In genomic region chr6:43444601-43445000, GRCh38 we compare ENCODE assay signal across 16 cellular contexts. TPM values are rescaled to one million over a fixed set of nuclear protein-coding genes. Genes with fewer than 3 reads are reported as not detected.
DNase-seq lines count a peak whose midpoint lies in the region; ATAC-seq and TF ChIP-seq lines count a peak whose summit lies in the region.
"Had no signal": no experiment of that assay in that cellular context is flagged by ENCODE, and none has a peak within 500 bp of the region (broad histone marks: within the 10 kb centered on the region; RNA-seq: fewer than 3 reads in every experiment).

No MANE protein-coding gene starts in this region.

- H3K4me3 ChIP-seq in BLaER1 treated with 17β-estradiol and CSF1 and Interleukin-3, amounts not matched to agents 10 nM and 100 nM = peak overlapping the region in 3 of 10 experiments; percentile 21 to 46 (median 34); a peak in 4 of 20 replicates
- no peak overlapping the region for H3K4me3 ChIP-seq in dorsolateral prefrontal cortex
- H3K4me3 ChIP-seq in neuronal stem cell (ENCODE audit: low read length in 2 of 2) = no peak overlapping the region
- H3K4me3 ChIP-seq: GM23338 had no signal

- H3K14ac ChIP-seq in neuronal stem cell (ENCODE audit: low read length) = peak overlapping the region; percentile 17

- H3K36me3 ChIP-seq in BLaER1 treated with 17β-estradiol and CSF1 and Interleukin-3, amounts not matched to agents 10 nM and 100 nM = peaks cover 46 to 93% (median 76%) of the 10 kb centered on the region in 11 experiments
- H3K36me3 ChIP-seq in neuronal stem cell (replicated peaks in 1 of 2; ENCODE audit: control insufficient read depth in 2 of 2, insufficient read depth in 2 of 2, low read length in 2 of 2) = peaks cover 32 to 62% of the 10 kb centered on the region in 2 donors

- no peak overlapping the region for H3K23ac ChIP-seq in neuronal stem cell (ENCODE audit: low read depth, low read length, poor library complexity)

- H3K4me1 Mint-ChIP-seq in stimulated activated naive B cell treated with anti-CD40 and anti-IgM and Interleukin-4, amounts not matched to agents 10 μg/mL and 1 μg/mL and 100 μg/mL, for 72 hours = no peaks in the 10 kb centered on the region
- H3K4me1 Mint-ChIP-seq in T-helper 2 cell treated with Interferon-gamma antibody and Interleukin-4, amounts not matched to agents 5 μg/mL and 100 μg/mL, for 36 hours (ENCODE audit: low read depth) = no peaks in the 10 kb centered on the region
- H3K4me1 Mint-ChIP-seq: B cell, CD14-positive monocyte, GM23338, H9 had no signal

- peaks cover 0 to 36% (median 7%) of the 10 kb centered on the region in 11 experiments; a peak in 8 of 22 replicates for H4K20me1 ChIP-seq in BLaER1 treated with 17β-estradiol and CSF1 and Interleukin-3, amounts not matched to agents 10 nM and 100 nM

- no peaks in the 10 kb centered on the region for H3K9me3 Mint-ChIP-seq in stimulated activated naive B cell treated with anti-CD40 and anti-IgM and Interleukin-4, amounts not matched to agents 10 μg/mL and 1 μg/mL and 100 μg/mL, for 72 hours
- H3K9me3 Mint-ChIP-seq in T-helper 2 cell treated with Interferon-gamma antibody and Interleukin-4, amounts not matched to agents 5 μg/mL and 100 μg/mL, for 36 hours = no peaks in the 10 kb centered on the region
- H3K9me3 Mint-ChIP-seq: CD14-positive monocyte; CD8-positive, alpha-beta T cell; GM23338; H9 had no signal

- peak overlapping the region; percentile 47 to 95 (median 79) for H3K4me2 ChIP-seq in BLaER1 treated with 17β-estradiol and CSF1 and Interleukin-3, amounts not matched to agents 10 nM and 100 nM
- no peak overlapping the region for H3K4me2 ChIP-seq in neuronal stem cell (ENCODE audit: insufficient read depth, low read length, poor library complexity, severe bottlenecking)
- H3K4me2 ChIP-seq: GM23338 had no signal

- no peak overlapping the region for H2BK5ac ChIP-seq in neuronal stem cell (ENCODE audit: low read length)

- peaks cover 22 to 40% (median 36%) of the 10 kb centered on the region in 10 experiments for H3K4me1 ChIP-seq in BLaER1 treated with 17β-estradiol and CSF1 and Interleukin-3, amounts not matched to agents 10 nM and 100 nM
- no peaks in the 10 kb centered on the region for H3K4me1 ChIP-seq in neuronal stem cell (ENCODE audit: control insufficient read depth in 2 of 2, insufficient read depth in 1 of 2, low read depth in 1 of 2, low read length in 2 of 2)

- TF ChIP-seq CTCF in dorsolateral prefrontal cortex (IDR thresholded peaks at IDR 0.05 in 54 of 56, conservative IDR thresholded peaks at IDR 0.05 in 2 of 56; ENCODE audit: low read depth in 1 of 56, partially characterized antibody in 56 of 56) = no peak

- no CpG with 5 or more reads among the region's 9 CpGs for WGBS in neuronal stem cell (ENCODE audit: extremely low coverage in 2 of 2, insufficient read length in 2 of 2, insufficient replicate concordance in 1 of 2), 2 donors

- no peak overlapping the region for H3K4me3 Mint-ChIP-seq in stimulated activated naive B cell treated with anti-CD40 and anti-IgM and Interleukin-4, amounts not matched to agents 10 μg/mL and 1 μg/mL and 100 μg/mL, for 72 hours
- H3K4me3 Mint-ChIP-seq in T-helper 2 cell treated with Interferon-gamma antibody and Interleukin-4, amounts not matched to agents 5 μg/mL and 100 μg/mL, for 36 hours = no peak overlapping the region
- H3K4me3 Mint-ChIP-seq: B cell; CD14-positive monocyte; CD8-positive, alpha-beta T cell; GM23338; H9 had no signal

- H3K18ac ChIP-seq in neuronal stem cell (ENCODE audit: low read length) = no peak overlapping the region

- no peak overlapping the region for H2AFZ ChIP-seq in neuronal stem cell (ENCODE audit: low read length)
- H2AFZ ChIP-seq: GM23338 had no signal

- DNase-seq in dorsolateral prefrontal cortex = peak in 6 of 10 donors; percentile 36 to 66 (median 56)
- no peak for DNase-seq in neuronal stem cell (ENCODE audit: low spot score)
- no peak for DNase-seq in stimulated activated naive B cell treated with anti-CD40 and anti-IgM and Interleukin-4, amounts not matched to agents 10 μg/mL and 1 μg/mL and 100 μg/mL, for 72 hours
- no peak for DNase-seq in UCSD-AML1 (lab: John Stamatoyannopoulos, UW; ENCODE audit: unreplicated experiment)
- no peak for DNase-seq in T-helper 2 cell treated with Interferon-gamma antibody and Interleukin-4, amounts not matched to agents 5 μg/mL and 100 μg/mL, for 36 hours (ENCODE audit: low spot score)
- DNase-seq: CD8-positive, alpha-beta T cell; COR-L47; DMS153; DMS79 treated with DMSO at 0.1 percent for 48 hours; EL; H9 had no signal

- H3K27me3 ChIP-seq in BLaER1 treated with 17β-estradiol and CSF1 and Interleukin-3, amounts not matched to agents 10 nM and 100 nM = no peaks in the 10 kb centered on the region
- H3K27me3 ChIP-seq in dorsolateral prefrontal cortex (no peaks in the 10 kb centered on the region), neuronal stem cell (ENCODE audit: control insufficient read depth in 3 of 3, insufficient read depth in 3 of 3, low read depth in 1 of 3, low read length in 3 of 3) (no peaks in the 10 kb centered on the region)

- H3K9ac ChIP-seq in BLaER1 treated with 17β-estradiol and CSF1 and Interleukin-3, amounts not matched to agents 10 nM and 100 nM = peak overlapping the region; percentile 19 to 59 (median 36); a peak in 18 of 22 replicates
- no peak overlapping the region for H3K9ac ChIP-seq in neuronal stem cell (ENCODE audit: low read depth, low read length, poor library complexity)

- no peak overlapping the region for H2BK12ac ChIP-seq in neuronal stem cell (ENCODE audit: low read length)

- no peak overlapping the region for H4K91ac ChIP-seq in neuronal stem cell (ENCODE audit: low read depth, low read length, poor library complexity)

- no peak overlapping the region for H2AK5ac ChIP-seq in neuronal stem cell (ENCODE audit: low read depth, low read length)

- H3K27ac ChIP-seq in BLaER1 treated with 17β-estradiol and CSF1 and Interleukin-3, amounts not matched to agents 10 nM and 100 nM = peak overlapping the region in 9 of 11 experiments; percentile 1 to 59 (median 37); a peak in 14 of 22 replicates
- H3K27ac ChIP-seq in dorsolateral prefrontal cortex (peak overlapping the region in 24 of 59 donors; percentile 0 to 61 (median 40)), neuronal stem cell (replicated peaks; ENCODE audit: low read length) (no peak overlapping the region)

- H3K27me3 Mint-ChIP-seq in stimulated activated naive B cell treated with anti-CD40 and anti-IgM and Interleukin-4, amounts not matched to agents 10 μg/mL and 1 μg/mL and 100 μg/mL, for 72 hours = no peaks in the 10 kb centered on the region
- H3K27me3 Mint-ChIP-seq in T-helper 2 cell treated with Interferon-gamma antibody and Interleukin-4, amounts not matched to agents 5 μg/mL and 100 μg/mL, for 36 hours (ENCODE audit: low read depth) = no peaks in the 10 kb centered on the region
- H3K27me3 Mint-ChIP-seq: B cell had no signal

- no peak overlapping the region for H4K8ac ChIP-seq in neuronal stem cell (ENCODE audit: low read depth, low read length)

- no peak overlapping the region for H2BK120ac ChIP-seq in neuronal stem cell (ENCODE audit: low read depth, low read length)

- H2BK15ac ChIP-seq in neuronal stem cell (ENCODE audit: low read length) = no peak overlapping the region

- no peaks in the 10 kb centered on the region for H3K9me3 ChIP-seq in BLaER1 treated with 17β-estradiol and CSF1 and Interleukin-3, amounts not matched to agents 10 nM and 100 nM (replicated peaks in 1 of 11)
- H3K9me3 ChIP-seq in neuronal stem cell (replicated peaks in 1 of 2; ENCODE audit: control insufficient read depth in 2 of 2, insufficient read depth in 1 of 2, low read depth in 1 of 2, low read length in 2 of 2) = no peaks in the 10 kb centered on the region

- peak overlapping the region; percentile 33 for H3K27ac Mint-ChIP-seq in stimulated activated naive B cell treated with anti-CD40 and anti-IgM and Interleukin-4, amounts not matched to agents 10 μg/mL and 1 μg/mL and 100 μg/mL, for 72 hours
- H3K27ac Mint-ChIP-seq in T-helper 2 cell treated with Interferon-gamma antibody and Interleukin-4, amounts not matched to agents 5 μg/mL and 100 μg/mL, for 36 hours = no peak overlapping the region
- H3K27ac Mint-ChIP-seq: B cell; CD8-positive, alpha-beta T cell; GM23338; H9 had no signal

- intact Hi-C loops in dorsolateral prefrontal cortex (cut with DNase I) = no loop called here

- no peaks in the 10 kb centered on the region for H3K79me1 ChIP-seq in neuronal stem cell (ENCODE audit: low read depth, low read length)

- H3K4ac ChIP-seq in neuronal stem cell (ENCODE audit: low read length) = no peak overlapping the region

- H3K36me3 Mint-ChIP-seq in stimulated activated naive B cell treated with anti-CD40 and anti-IgM and Interleukin-4, amounts not matched to agents 10 μg/mL and 1 μg/mL and 100 μg/mL, for 72 hours = peaks cover 47 to 69% of the 10 kb centered on the region in 2 donors
- peaks cover 34% of the 10 kb centered on the region for H3K36me3 Mint-ChIP-seq in T-helper 2 cell treated with Interferon-gamma antibody and Interleukin-4, amounts not matched to agents 5 μg/mL and 100 μg/mL, for 36 hours (ENCODE audit: low read depth)

- no peak for ATAC-seq in stimulated activated naive B cell treated with anti-CD40 and anti-IgM and Interleukin-4, amounts not matched to agents 10 μg/mL and 1 μg/mL and 100 μg/mL, for 72 hours (replicated peaks)
- ATAC-seq in GM21717 (IDR thresholded peaks at IDR 0.05; ENCODE audit: unreplicated experiment) = no peak
- ATAC-seq: CD8-positive, alpha-beta T cell; GM23338 had no signal

RNA-seq across cellular contexts. Expression of gene DLK2, which starts 10.7 kb away (rescaled TPM):
- total RNA-seq in dorsolateral prefrontal cortex = 10 to 100 TPM in 8 of 120 experiments, 1 to 10 TPM in 112; 1.9 to 12.6 (median 6.0) TPM
- 1.5 TPM for polyA plus RNA-seq in neuronal stem cell (2013, experiment 1 of 2)
- polyA plus RNA-seq in neuronal stem cell (2013, experiment 2 of 2) = 1.8 TPM
- total RNA-seq: B cell had no signal
- polyA plus RNA-seq: CD14-positive monocyte had no signal

RNA-seq across cellular contexts. Expression of gene ABCC10, which starts 17.3 kb away (rescaled TPM):
- total RNA-seq in dorsolateral prefrontal cortex = 10 to 100 TPM; 16.3 to 62.8 (median 35.7) TPM
- polyA plus RNA-seq in neuronal stem cell (2013, experiment 1 of 2) = 10.1 TPM
- polyA plus RNA-seq in neuronal stem cell (2013, experiment 2 of 2) = 10.6 TPM

RNA-seq across cellular contexts. Expression of gene TJAP1, which starts 32.8 kb away (rescaled TPM):
- total RNA-seq in dorsolateral prefrontal cortex = 100 to 1,000 TPM in 3 of 120 experiments, 10 to 100 TPM in 117; 21.7 to 124 (median 47.1) TPM
- 30.3 TPM for polyA plus RNA-seq in neuronal stem cell (2013, experiment 1 of 2)
- polyA plus RNA-seq in neuronal stem cell (2013, experiment 2 of 2) = 28.9 TPM

Comparison
In these comparisons a context has a peak if more than half of its experiments do, and no peak if none do; other contexts are left out.
1. DNase-seq: peak in dorsolateral prefrontal cortex (6 of 10); none in neuronal stem cell (single experiment), stimulated activated naive B cell treated with anti-CD40 and anti-IgM and Interleukin-4, amounts not matched to agents 10 μg/mL and 1 μg/mL and 100 μg/mL, for 72 hours (single experiment), UCSD-AML1 (single experiment) and T-helper 2 cell treated with Interferon-gamma antibody and Interleukin-4, amounts not matched to agents 5 μg/mL and 100 μg/mL, for 36 hours (single experiment).